10 cellular contexts compared by ENCODE assay signal in the genomic region with DNA sequence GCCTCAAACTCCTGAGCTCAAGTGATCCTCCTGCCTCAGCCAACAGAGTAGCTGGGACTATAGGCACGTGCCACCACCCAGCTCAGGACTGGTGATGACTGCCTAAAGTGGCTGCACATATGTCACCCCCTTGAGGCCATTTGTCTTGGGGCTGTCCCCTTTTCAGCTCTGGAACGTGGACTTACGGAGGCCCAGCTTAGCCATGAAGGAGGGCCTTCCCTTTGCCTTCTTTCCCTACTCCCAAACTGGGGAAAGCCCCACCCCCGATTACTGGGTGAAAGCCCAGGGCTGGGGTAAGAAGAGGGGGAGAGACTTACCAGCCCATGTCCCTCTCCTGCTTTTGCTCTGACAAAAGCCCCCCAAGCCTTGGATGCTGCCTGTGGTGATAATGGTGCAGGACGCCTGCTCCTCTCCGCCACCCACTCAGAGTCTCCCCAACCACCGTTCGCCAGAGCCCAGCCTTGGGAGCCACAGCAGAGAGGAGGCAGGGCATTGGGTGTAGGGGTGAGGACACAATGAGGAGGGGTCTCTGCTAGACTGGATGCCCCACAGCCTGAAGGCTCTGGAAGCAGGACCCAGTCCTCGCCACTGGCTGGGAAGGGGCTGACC. TPM values are rescaled to one million over a fixed set of nuclear protein-coding genes. Genes with fewer than 3 reads are reported as not detected.
DNase-seq lines count a peak whose midpoint lies in the region; ATAC-seq and TF ChIP-seq lines count a peak whose summit lies in the region.
"Had no signal": no experiment of that assay in that cellular context is flagged by ENCODE, and none has a peak within 500 bp of the region (broad histone marks: within the 10 kb centered on the region; RNA-seq: fewer than 3 reads in every experiment).

No MANE protein-coding gene starts in this region.

- no peaks in the 10 kb centered on the region for H3K27me3 Mint-ChIP-seq in CD8-positive, alpha-beta T cell (ENCODE audit: low read depth)
- no peaks in the 10 kb centered on the region for H3K27me3 Mint-ChIP-seq in activated T-helper 2 cell treated with anti-CD3 and anti-CD28 coated beads, Interferon-gamma antibody, Interleukin-2, Interleukin-4, amounts not matched to agents 10 μg/mL and 5 μg/mL and 100 μg/mL, durations not matched to agents 14 hours and 24 hours and 36 hours (ENCODE audit: low read depth)
- no peaks in the 10 kb centered on the region for H3K27me3 Mint-ChIP-seq in natural killer cell treated with Interleukin-12 subunit alpha and Interleukin-12 subunit beta and Interleukin-15 and Interleukin-18, amount 100 ng/mL, for 72 hours

- H3K27me3 ChIP-seq in CD8-positive, alpha-beta T cell (ENCODE audit: insufficient read depth, low read length), result no peaks in the 10 kb centered on the region
- peaks cover 37% of the 10 kb centered on the region for H3K27me3 ChIP-seq in HUES48 (ENCODE audit: control insufficient read depth, insufficient read depth, low read length)
- no peaks in the 10 kb centered on the region for H3K27me3 ChIP-seq in testis

- TF ChIP-seq POLR2A in testis (IDR thresholded peaks at IDR 0.05) (no peak), GM18505 (IDR thresholded peaks at IDR 0.05; ENCODE audit: borderline replicate concordance, extremely low read depth, insufficient read depth, insufficient read length) (no peak)

- H3K4me3 ChIP-seq in CD8-positive, alpha-beta T cell (ENCODE audit: low read depth, low read length), result peak overlapping the region; percentile 29
- H3K4me3 ChIP-seq in HUES48 (ENCODE audit: low read depth, low read length) (no peak overlapping the region), testis (no peak overlapping the region)
- H3K4me3 ChIP-seq: lung had no signal

- H3K4me1 ChIP-seq in CD8-positive, alpha-beta T cell (ENCODE audit: insufficient read depth, low read length), result peaks cover 75% of the 10 kb centered on the region
- H3K4me1 ChIP-seq in HUES48 (ENCODE audit: control insufficient read depth, insufficient read depth, low read length) (peaks cover 34% of the 10 kb centered on the region), testis (peaks cover 33% of the 10 kb centered on the region)

- H3K4me1 Mint-ChIP-seq in CD8-positive, alpha-beta T cell (ENCODE audit: low read depth), result peaks cover 67% of the 10 kb centered on the region
- peaks cover 55% of the 10 kb centered on the region for H3K4me1 Mint-ChIP-seq in activated T-helper 2 cell treated with anti-CD3 and anti-CD28 coated beads, Interferon-gamma antibody, Interleukin-2, Interleukin-4, amounts not matched to agents 10 μg/mL and 5 μg/mL and 100 μg/mL, durations not matched to agents 14 hours and 24 hours and 36 hours (ENCODE audit: low read depth)
- H3K4me1 Mint-ChIP-seq in natural killer cell treated with Interleukin-12 subunit alpha and Interleukin-12 subunit beta and Interleukin-15 and Interleukin-18, amount 100 ng/mL, for 72 hours (ENCODE audit: low read depth in 2 of 2), result peaks cover 39 to 56% of the 10 kb centered on the region in 2 donors

- TF ChIP-seq CTCF in CD8-positive, alpha-beta T cell (IDR thresholded peaks at IDR 0.05), result no peak
- no peak for TF ChIP-seq CTCF in testis (IDR thresholded peaks at IDR 0.05)

- H3K9ac ChIP-seq in HUES48 (ENCODE audit: low read depth, low read length), result no peak overlapping the region

- peak overlapping the region; percentile 84 for H3K4me3 Mint-ChIP-seq in CD8-positive, alpha-beta T cell
- H3K4me3 Mint-ChIP-seq in activated T-helper 2 cell treated with anti-CD3 and anti-CD28 coated beads, Interferon-gamma antibody, Interleukin-2, Interleukin-4, amounts not matched to agents 10 μg/mL and 5 μg/mL and 100 μg/mL, durations not matched to agents 14 hours and 24 hours and 36 hours (ENCODE audit: low read depth), result peak overlapping the region; percentile 82
- peak overlapping the region; percentile 97 for H3K4me3 Mint-ChIP-seq in natural killer cell treated with Interleukin-12 subunit alpha and Interleukin-12 subunit beta and Interleukin-15 and Interleukin-18, amount 100 ng/mL, for 72 hours

- peak overlapping the region; percentile 94 for H3K27ac Mint-ChIP-seq in CD8-positive, alpha-beta T cell
- H3K27ac Mint-ChIP-seq in activated T-helper 2 cell treated with anti-CD3 and anti-CD28 coated beads, Interferon-gamma antibody, Interleukin-2, Interleukin-4, amounts not matched to agents 10 μg/mL and 5 μg/mL and 100 μg/mL, durations not matched to agents 14 hours and 24 hours and 36 hours, result peak overlapping the region; percentile 97
- peak overlapping the region; percentile 90 to 91 for H3K27ac Mint-ChIP-seq in natural killer cell treated with Interleukin-12 subunit alpha and Interleukin-12 subunit beta and Interleukin-15 and Interleukin-18, amount 100 ng/mL, for 72 hours

- peaks cover 19% of the 10 kb centered on the region for H3K36me3 Mint-ChIP-seq in CD8-positive, alpha-beta T cell
- H3K36me3 Mint-ChIP-seq in activated T-helper 2 cell treated with anti-CD3 and anti-CD28 coated beads, Interferon-gamma antibody, Interleukin-2, Interleukin-4, amounts not matched to agents 10 μg/mL and 5 μg/mL and 100 μg/mL, durations not matched to agents 14 hours and 24 hours and 36 hours (ENCODE audit: low read depth), result peaks cover 21% of the 10 kb centered on the region
- H3K36me3 Mint-ChIP-seq in natural killer cell treated with Interleukin-12 subunit alpha and Interleukin-12 subunit beta and Interleukin-15 and Interleukin-18, amount 100 ng/mL, for 72 hours, result no peaks in the 10 kb centered on the region

- intact Hi-C loops in CD8-positive, alpha-beta T cell (cut with DNase I, micrococcal nuclease), result loop anchor here (1.0 to 5.0 kb wide), 5 partner anchors 16 to 391 kb away; a partner anchor contains a TSS
- intact Hi-C loops in activated T-helper 2 cell treated with anti-CD3 and anti-CD28 coated beads, Interferon-gamma antibody, Interleukin-2, Interleukin-4, amounts not matched to agents 10 μg/mL and 5 μg/mL and 100 μg/mL, durations not matched to agents 14 hours and 24 hours and 36 hours (cut with micrococcal nuclease), result loop anchor here (1.0 to 5.0 kb wide), 7 partner anchors 10 to 1515 kb away; a partner anchor contains a TSS
- intact Hi-C loops in testis (cut with DNase I; ENCODE audit: low total_unique reads), result no loop called here

- H3K36me3 ChIP-seq in CD8-positive, alpha-beta T cell (ENCODE audit: insufficient read depth, low read length), result peaks cover 14% of the 10 kb centered on the region
- H3K36me3 ChIP-seq in HUES48 (ENCODE audit: control insufficient read depth, insufficient read depth, low read length) (0 out of 2 replicates have a peak, but pooled peaks cover 3% of the 10 kb centered on the region), testis (ENCODE audit: low read depth, missing control alignments) (no peaks in the 10 kb centered on the region)

- H3K9me3 ChIP-seq in CD8-positive, alpha-beta T cell (ENCODE audit: low read length), result no peaks in the 10 kb centered on the region
- H3K9me3 ChIP-seq in HUES48 (ENCODE audit: control insufficient read depth, insufficient read depth, low read length), result no peaks in the 10 kb centered on the region
- no peaks in the 10 kb centered on the region for H3K9me3 ChIP-seq in testis

- peak in 1 of 7 experiments; percentile 49 for DNase-seq in CD8-positive, alpha-beta T cell
- no peak for DNase-seq in activated T-helper 2 cell treated with anti-CD3 and anti-CD28 coated beads, Interferon-gamma antibody, Interleukin-2, Interleukin-4, amounts not matched to agents 10 μg/mL and 5 μg/mL and 100 μg/mL, durations not matched to agents 14 hours and 24 hours and 36 hours (ENCODE audit: low spot score)
- DNase-seq in natural killer cell treated with Interleukin-12 subunit alpha and Interleukin-12 subunit beta and Interleukin-15 and Interleukin-18, amount 100 ng/mL, for 72 hours (ENCODE audit: low spot score), result peak; percentile 58
- no peak for DNase-seq in testis
- no peak for DNase-seq in left lobe of liver (ENCODE audit: low spot score)
- DNase-seq: NCI-H1092 had no signal

- POLR2A ChIA-PET in CD8-positive, alpha-beta T cell (lab: Charles Lee), result interaction anchor here (0.6 to 8.9 kb wide), 7 partner anchors 9 to 188 kb away, joined by 3 to 83 read pairs (median 12); a partner anchor contains a TSS

- H3K27ac ChIP-seq in CD8-positive, alpha-beta T cell (ENCODE audit: low read depth, low read length), result peak overlapping the region; percentile 98
- H3K27ac ChIP-seq in HUES48 (ENCODE audit: low read depth, low read length), result peak overlapping the region; percentile 28
- H3K27ac ChIP-seq in testis, result no peak overlapping the region

- WGBS in testis, 2 donors, result 77 to 78% methylated on average over 5 to 9 of the region's 9 CpGs

- H3K9me3 Mint-ChIP-seq in CD8-positive, alpha-beta T cell, result no peaks in the 10 kb centered on the region
- no peaks in the 10 kb centered on the region for H3K9me3 Mint-ChIP-seq in activated T-helper 2 cell treated with anti-CD3 and anti-CD28 coated beads, Interferon-gamma antibody, Interleukin-2, Interleukin-4, amounts not matched to agents 10 μg/mL and 5 μg/mL and 100 μg/mL, durations not matched to agents 14 hours and 24 hours and 36 hours
- no peaks in the 10 kb centered on the region for H3K9me3 Mint-ChIP-seq in natural killer cell treated with Interleukin-12 subunit alpha and Interleukin-12 subunit beta and Interleukin-15 and Interleukin-18, amount 100 ng/mL, for 72 hours

- no peak for ATAC-seq in CD8-positive, alpha-beta T cell
- no peak for ATAC-seq in natural killer cell treated with Interleukin-12 subunit alpha and Interleukin-12 subunit beta and Interleukin-15 and Interleukin-18, amount 100 ng/mL, for 72 hours
- ATAC-seq in GM18502 (IDR thresholded peaks at IDR 0.05; ENCODE audit: poor library complexity, unreplicated experiment), result no peak
- ATAC-seq in GM18505 (IDR thresholded peaks at IDR 0.05; ENCODE audit: unreplicated experiment), result no peak
- ATAC-seq in left lobe of liver, result no peak

- CTCF ChIA-PET in CD8-positive, alpha-beta T cell (lab: Charles Lee), result interaction anchor here (1.4 to 22.6 kb wide), 4 partner anchors 8 to 25 kb away, joined by 3 to 775 read pairs (median 21); a partner anchor contains a TSS

RNA-seq across cellular contexts. Expression of a gene that starts 2.5 kb away (rescaled TPM):
- total RNA-seq in CD8-positive, alpha-beta T cell, result 1,000 to 10,000 TPM; 1,304 to 1,350 TPM
- total RNA-seq in activated T-helper 2 cell treated with anti-CD3 and anti-CD28 coated beads, Interferon-gamma antibody, Interleukin-2, Interleukin-4, amounts not matched to agents 10 μg/mL and 5 μg/mL and 100 μg/mL, durations not matched to agents 14 hours and 24 hours and 36 hours, result 238 and 260 TPM in 2 replicates
- 10 to 100 TPM; 30.9 to 52.0 TPM for total RNA-seq in natural killer cell treated with Interleukin-12 subunit alpha and Interleukin-12 subunit beta and Interleukin-15 and Interleukin-18, amount 100 ng/mL, for 72 hours
- 10 to 100 TPM in 1 of 2 donors, 1 to 10 TPM in 1; 6.3 to 16.5 TPM for total RNA-seq in testis
- polyA plus RNA-seq in testis (ENCODE audit: insufficient read depth, low read depth, low replicate concordance), result 5.7 TPM
- 0.98 TPM for total RNA-seq in left lobe of liver

RNA-seq across cellular contexts. Expression of a gene that starts 9.4 kb away (rescaled TPM):
- 10 to 100 TPM; 16.6 to 17.5 TPM for total RNA-seq in CD8-positive, alpha-beta T cell
- total RNA-seq in activated T-helper 2 cell treated with anti-CD3 and anti-CD28 coated beads, Interferon-gamma antibody, Interleukin-2, Interleukin-4, amounts not matched to agents 10 μg/mL and 5 μg/mL and 100 μg/mL, durations not matched to agents 14 hours and 24 hours and 36 hours, result 1.3 and 1.5 TPM in 2 replicates
- total RNA-seq in natural killer cell treated with Interleukin-12 subunit alpha and Interleukin-12 subunit beta and Interleukin-15 and Interleukin-18, amount 100 ng/mL, for 72 hours, result under 1 TPM in 1 of 2 donors, not detected in 1; 0.92 TPM
- total RNA-seq in testis (1 to 10 TPM in 1 of 2 donors, under 1 TPM in 1; 0.87 to 1.6 TPM), left lobe of liver (not detected)
- polyA plus RNA-seq in testis (ENCODE audit: insufficient read depth, low read depth, low replicate concordance), result 0.58 TPM
- total RNA-seq: lung had no signal

RNA-seq across cellular contexts. Expression of a gene that starts 31.3 kb away (rescaled TPM):
- total RNA-seq in CD8-positive, alpha-beta T cell, result 1 to 10 TPM; 2.0 TPM
- 0.09 and 0.21 TPM in 2 replicates for total RNA-seq in activated T-helper 2 cell treated with anti-CD3 and anti-CD28 coated beads, Interferon-gamma antibody, Interleukin-2, Interleukin-4, amounts not matched to agents 10 μg/mL and 5 μg/mL and 100 μg/mL, durations not matched to agents 14 hours and 24 hours and 36 hours
- total RNA-seq in natural killer cell treated with Interleukin-12 subunit alpha and Interleukin-12 subunit beta and Interleukin-15 and Interleukin-18, amount 100 ng/mL, for 72 hours, result not detected
- total RNA-seq in testis, result 1 to 10 TPM; 2.4 to 2.6 TPM
- polyA plus RNA-seq in testis (ENCODE audit: insufficient read depth, low read depth, low replicate concordance), result 2.1 TPM
- total RNA-seq in left lobe of liver, result 11.4 TPM

Comparison
In these comparisons a context has a peak if more than half of its experiments do, and no peak if none do; other contexts are left out.
1. H3K27ac ChIP-seq: peak in CD8-positive, alpha-beta T cell (single experiment) and HUES48 (single experiment); none in testis (0 of 2).
2. Peak in every context shown above with its lines, with median percentiles within 50 percentile points of each other: H3K27ac Mint-ChIP-seq and H3K4me3 Mint-ChIP-seq.